6 cellular contexts compared by ENCODE assay signal in genomic region chr10:97687785-97688781, GRCh38. TPM values are rescaled to one million over a fixed set of nuclear protein-coding genes. Genes with fewer than 3 reads are reported as not detected.
DNase-seq lines count a peak whose midpoint lies in the region; ATAC-seq, FAIRE-seq and TF ChIP-seq lines count a peak whose summit lies in the region.

No MANE protein-coding gene starts in this region.

- H3K4me3 ChIP-seq in WERI-Rb-1 (ENCODE audit: low read depth, low read length) = peak overlapping the region; percentile 65

- no peak for TF ChIP-seq CTCF in WERI-Rb-1 (IDR thresholded peaks at IDR 0.05; ENCODE audit: low read depth, low read length)

- H3K27ac ChIP-seq in WERI-Rb-1 = peak overlapping the region; percentile 72

- DNase-seq in DMS53 (lab: John Stamatoyannopoulos, UW) = peak; percentile 61
- DNase-seq in WERI-Rb-1 = no peak
- no peak for DNase-seq in left lobe of liver (ENCODE audit: low spot score)
- no peak for DNase-seq in GM12892 (ENCODE audit: insufficient read length)
- no peak for DNase-seq in activated CD4-positive, alpha-beta T cell treated with anti-CD3 and anti-CD28 coated beads for 1 hour

- no peaks in the 10 kb centered on the region for H3K27me3 ChIP-seq in WERI-Rb-1 (ENCODE audit: insufficient read depth, low read depth, severe bottlenecking)

- no peaks in the 10 kb centered on the region for H3K36me3 ChIP-seq in WERI-Rb-1

- no peaks in the 10 kb centered on the region for H3K9me3 ChIP-seq in WERI-Rb-1 (ENCODE audit: severe bottlenecking)

- no peak for TF ChIP-seq POLR2A in GM12892 (IDR thresholded peaks at IDR 0.05; ENCODE audit: low read depth, low read length)

- ATAC-seq in left lobe of liver (peak; percentile 5), GM18511 (IDR thresholded peaks at IDR 0.05; ENCODE audit: unreplicated experiment) (no peak)

- FAIRE-seq in GM12892 (lab: Jason Lieb, UNC) = no peak

RNA-seq across cellular contexts. Expression of gene AVPI1, which starts 1.0 kb away (rescaled TPM):
- 26.4 TPM for total RNA-seq in left lobe of liver
- polyA plus RNA-seq in GM12892 (2012; ENCODE audit: missing spikeins) = 0.53 TPM

RNA-seq across cellular contexts. Expression of gene MARVELD1, which starts 25.4 kb away (rescaled TPM):
- total RNA-seq in left lobe of liver = 2.0 TPM
- polyA plus RNA-seq in GM12892 (2012; ENCODE audit: missing spikeins) = 0.42 TPM

RNA-seq across cellular contexts. Expression of gene PI4K2A, which starts 47.6 kb away (rescaled TPM):
- 5.6 TPM for total RNA-seq in left lobe of liver
- 7.2 TPM for polyA plus RNA-seq in GM12892 (2012; ENCODE audit: missing spikeins)

RNA-seq across cellular contexts. Expression of gene ZFYVE27, which starts 48.8 kb away (rescaled TPM):
- total RNA-seq in left lobe of liver = 10.7 TPM
- polyA plus RNA-seq in GM12892 (2012; ENCODE audit: missing spikeins) = 17.2 TPM

RNA-seq across cellular contexts. Expression of gene MORN4, which starts 54.8 kb away (rescaled TPM):
- total RNA-seq in left lobe of liver = 0.81 TPM
- polyA plus RNA-seq in GM12892 (2012; ENCODE audit: missing spikeins) = 8.5 TPM
